In the genomic region with DNA sequence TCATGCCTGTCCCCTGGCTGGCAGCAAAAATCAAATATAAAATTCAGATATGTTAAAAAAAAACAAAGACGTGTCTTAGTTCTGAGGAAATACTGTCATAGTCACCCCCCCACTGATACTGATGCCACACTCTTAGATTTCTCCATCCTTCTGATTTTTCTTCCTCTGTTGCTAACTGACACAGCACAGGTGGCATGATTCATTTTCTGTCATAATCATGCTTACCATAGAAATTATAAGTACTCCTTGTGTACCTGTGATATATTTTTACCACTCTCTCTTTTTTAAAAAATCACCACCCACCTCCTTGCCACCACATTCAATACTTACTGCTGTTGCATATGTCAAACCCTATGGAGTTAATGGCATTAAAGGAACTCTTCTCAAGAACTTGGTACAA, we compare ENCODE assay signal across 1 cellular context.
TF ChIP-seq lines count a peak whose summit lies in the region.

No MANE protein-coding gene starts in this region.

TF ChIP-seq in HCT116, 20 proteins besides CTCF, POLR2A, EP300 and RAD21 (continued from another document):
- TF ChIP-seq, protein P1, sequence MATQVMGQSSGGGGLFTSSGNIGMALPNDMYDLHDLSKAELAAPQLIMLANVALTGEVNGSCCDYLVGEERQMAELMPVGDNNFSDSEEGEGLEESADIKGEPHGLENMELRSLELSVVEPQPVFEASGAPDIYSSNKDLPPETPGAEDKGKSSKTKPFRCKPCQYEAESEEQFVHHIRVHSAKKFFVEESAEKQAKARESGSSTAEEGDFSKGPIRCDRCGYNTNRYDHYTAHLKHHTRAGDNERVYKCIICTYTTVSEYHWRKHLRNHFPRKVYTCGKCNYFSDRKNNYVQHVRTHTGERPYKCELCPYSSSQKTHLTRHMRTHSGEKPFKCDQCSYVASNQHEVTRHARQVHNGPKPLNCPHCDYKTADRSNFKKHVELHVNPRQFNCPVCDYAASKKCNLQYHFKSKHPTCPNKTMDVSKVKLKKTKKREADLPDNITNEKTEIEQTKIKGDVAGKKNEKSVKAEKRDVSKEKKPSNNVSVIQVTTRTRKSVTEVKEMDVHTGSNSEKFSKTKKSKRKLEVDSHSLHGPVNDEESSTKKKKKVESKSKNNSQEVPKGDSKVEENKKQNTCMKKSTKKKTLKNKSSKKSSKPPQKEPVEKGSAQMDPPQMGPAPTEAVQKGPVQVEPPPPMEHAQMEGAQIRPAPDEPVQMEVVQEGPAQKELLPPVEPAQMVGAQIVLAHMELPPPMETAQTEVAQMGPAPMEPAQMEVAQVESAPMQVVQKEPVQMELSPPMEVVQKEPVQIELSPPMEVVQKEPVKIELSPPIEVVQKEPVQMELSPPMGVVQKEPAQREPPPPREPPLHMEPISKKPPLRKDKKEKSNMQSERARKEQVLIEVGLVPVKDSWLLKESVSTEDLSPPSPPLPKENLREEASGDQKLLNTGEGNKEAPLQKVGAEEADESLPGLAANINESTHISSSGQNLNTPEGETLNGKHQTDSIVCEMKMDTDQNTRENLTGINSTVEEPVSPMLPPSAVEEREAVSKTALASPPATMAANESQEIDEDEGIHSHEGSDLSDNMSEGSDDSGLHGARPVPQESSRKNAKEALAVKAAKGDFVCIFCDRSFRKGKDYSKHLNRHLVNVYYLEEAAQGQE (IDR thresholded peaks at IDR 0.05; ENCODE audit: low read depth) = no peak
TF ChIP-seq in HCT116: peak in this region for 0.
